19 cellular contexts compared by ENCODE assay signal in genomic region chr16:69699915-69700314, GRCh38.
"Had no signal": no experiment of that assay in that cellular context is flagged by ENCODE, and none has a peak within 500 bp of the region (broad histone marks: within the 10 kb centered on the region; RNA-seq: fewer than 3 reads in every experiment).

No MANE protein-coding gene starts in this region.

- H3K9me3 ChIP-seq: neutrophil, sigmoid colon, tibial artery, upper lobe of left lung, uterus had no signal

- H3K27ac ChIP-seq: hepatocyte, neutrophil, sigmoid colon, skin epidermis, tibial artery, upper lobe of left lung, uterus had no signal

- ATAC-seq: left colon; left ventricle myocardium superior; naive thymus-derived CD4-positive, alpha-beta T cell; stimulated activated naive B cell treated with anti-CD40 and anti-IgM and Interleukin-4, amounts not matched to agents 10 μg/mL and 1 μg/mL and 100 μg/mL, for 72 hours had no signal

- H3K4me3 ChIP-seq: hepatocyte, lung, sigmoid colon, skin epidermis, tibial artery, upper lobe of left lung, uterus had no signal

- H3K9me3 Mint-ChIP-seq: naive thymus-derived CD4-positive, alpha-beta T cell; stimulated activated naive B cell treated with anti-CD40 and anti-IgM and Interleukin-4, amounts not matched to agents 10 μg/mL and 1 μg/mL and 100 μg/mL, for 72 hours had no signal

- H3K27ac Mint-ChIP-seq: stimulated activated naive B cell treated with anti-CD40 and anti-IgM and Interleukin-4, amounts not matched to agents 10 μg/mL and 1 μg/mL and 100 μg/mL, for 72 hours had no signal

- H3K4me1 ChIP-seq: sigmoid colon, tibial artery, upper lobe of left lung, uterus had no signal

- H3K27me3 ChIP-seq: hepatocyte, neutrophil, sigmoid colon, tibial artery, upper lobe of left lung, uterus had no signal

- H3K4me3 Mint-ChIP-seq: naive thymus-derived CD4-positive, alpha-beta T cell; stimulated activated naive B cell treated with anti-CD40 and anti-IgM and Interleukin-4, amounts not matched to agents 10 μg/mL and 1 μg/mL and 100 μg/mL, for 72 hours had no signal

- H3K4me2 ChIP-seq: hepatocyte had no signal

- H3K36me3 ChIP-seq: uterus had no signal

- H2AFZ ChIP-seq: hepatocyte had no signal

- DNase-seq: dermis blood vessel endothelial cell; foreskin melanocyte; head of caudate nucleus; kidney; left colon; left ventricle myocardium superior; naive thymus-derived CD4-positive, alpha-beta T cell; posterior cingulate gyrus; sigmoid colon; stimulated activated CD4-positive, alpha-beta T cell treated with anti-CD3 and anti-CD28 coated beads, Interleukin-2, amount 100 ng/mL, for 24 hours; stimulated activated CD4-positive, alpha-beta T cell treated with anti-CD3 and anti-CD28 coated beads, Interleukin-4, amount 100 ng/mL, for 4 hours; stimulated activated naive B cell treated with anti-CD40 and anti-IgM and Interleukin-4, amounts not matched to agents 10 μg/mL and 1 μg/mL and 100 μg/mL, for 72 hours; tibial artery; upper lobe of left lung; uterus had no signal

- H3K27me3 Mint-ChIP-seq: naive thymus-derived CD4-positive, alpha-beta T cell; stimulated activated naive B cell treated with anti-CD40 and anti-IgM and Interleukin-4, amounts not matched to agents 10 μg/mL and 1 μg/mL and 100 μg/mL, for 72 hours had no signal
